In genomic region chr17:39641883-39642282, GRCh38 we compare ENCODE assay signal across 1 cellular context.
TF ChIP-seq lines count a peak whose summit lies in the region.

No MANE protein-coding gene starts in this region.

TF ChIP-seq in K562, 482 proteins besides CTCF, POLR2A, EP300 and RAD21:
- no peak for TF ChIP-seq BCLAF1 (IDR thresholded peaks at IDR 0.05; ENCODE audit: borderline replicate concordance in 1 of 2, control insufficient read depth in 1 of 2, low read depth in 2 of 2, low read length in 1 of 2)
- no peak for TF ChIP-seq SNRNP70 (optimal IDR thresholded peaks at IDR 0.05; ENCODE audit: low read depth, low read length)
- no peak for TF ChIP-seq FOXJ2 (tag; IDR thresholded peaks at IDR 0.05)
- TF ChIP-seq MCM7 (IDR thresholded peaks at IDR 0.05), result no peak
- TF ChIP-seq ELF1 (tag; IDR thresholded peaks at IDR 0.05), result no peak
- no peak for TF ChIP-seq KDM1A (IDR thresholded peaks at IDR 0.05)
- TF ChIP-seq NR2C2 (CRISPR knock-in tag; IDR thresholded peaks at IDR 0.05), result no peak
- peak; percentile 76 for TF ChIP-seq NR2C2 (tag; IDR thresholded peaks at IDR 0.05)
- TF ChIP-seq FOXA1 (IDR thresholded peaks at IDR 0.05; ENCODE audit: borderline replicate concordance), result no peak
- TF ChIP-seq AFF1 (IDR thresholded peaks at IDR 0.05; ENCODE audit: low read depth in 1 of 2, partially characterized antibody in 2 of 2), result no peak
- TF ChIP-seq FOXA3 (CRISPR knock-in tag; conservative IDR thresholded peaks at IDR 0.05 in 1 of 2, IDR thresholded peaks at IDR 0.05 in 1 of 2), result no peak
- TF ChIP-seq HMBOX1 (IDR thresholded peaks at IDR 0.05), result peak; percentile 39; the same call in 1 of the 2 replicates
- TF ChIP-seq ZNF263 (CRISPR knock-in tag; IDR thresholded peaks at IDR 0.05; ENCODE audit: borderline replicate concordance), result peak; percentile 75
- TF ChIP-seq FOXO4 (CRISPR knock-in tag; IDR thresholded peaks at IDR 0.05), result no peak
- TF ChIP-seq CEBPB (tag; IDR thresholded peaks at IDR 0.05), result no peak
- TF ChIP-seq SPI1 (IDR thresholded peaks at IDR 0.05; ENCODE audit: borderline replicate concordance, low read depth, low read length), result peak; percentile 61; the same call in 1 of the 2 replicates
- TF ChIP-seq ARID3A (IDR thresholded peaks at IDR 0.05; ENCODE audit: borderline replicate concordance, low read depth, low read length), result no peak
- 0 out of 2 replicates have a peak, but pooled peaks have one; percentile 31 for TF ChIP-seq NR2C1 (IDR thresholded peaks at IDR 0.05)
- peak; percentile 72; the same call in 1 of the 2 replicates for TF ChIP-seq NR2C1 (tag; IDR thresholded peaks at IDR 0.05)
- peak; percentile 70 for TF ChIP-seq ESRRA (IDR thresholded peaks at IDR 0.05; ENCODE audit: borderline replicate concordance, low read depth)
- no peak for TF ChIP-seq NKRF (IDR thresholded peaks at IDR 0.05; ENCODE audit: borderline replicate concordance)
- TF ChIP-seq RCOR1 (IDR thresholded peaks at IDR 0.05; ENCODE audit: borderline replicate concordance in 1 of 2, low read depth in 2 of 2, low read length in 2 of 2), result 0 out of 4 replicates have a peak, but pooled peaks of 1 of the 2 experiments have one; percentile 36
- no peak for TF ChIP-seq SP2 (IDR thresholded peaks at IDR 0.05; ENCODE audit: extremely low read depth, low read depth, low read length, poor library complexity, severe bottlenecking)
- TF ChIP-seq MAFF (IDR thresholded peaks at IDR 0.05; ENCODE audit: low read length), result peak; percentile 10; the same call in 1 of the 2 replicates
- TF ChIP-seq YBX1 (IDR thresholded peaks at IDR 0.05), result no peak
- no peak for TF ChIP-seq ELK3 (CRISPR knock-in tag; IDR thresholded peaks at IDR 0.05)
- TF ChIP-seq ZNF668 (CRISPR knock-in tag; IDR thresholded peaks at IDR 0.05), result no peak
